In genomic region chr3:72165337-72165736, GRCh38 we compare ENCODE assay signal across 16 cellular contexts.
"Had no signal": no experiment of that assay in that cellular context is flagged by ENCODE, and none has a peak within 500 bp of the region (broad histone marks: within the 10 kb centered on the region; RNA-seq: fewer than 3 reads in every experiment).

No MANE protein-coding gene starts in this region.

- H3K9me3 Mint-ChIP-seq: activated T-helper 2 cell treated with anti-CD3 and anti-CD28 coated beads, Interferon-gamma antibody, Interleukin-2, Interleukin-4, amounts not matched to agents 10 μg/mL and 5 μg/mL and 100 μg/mL, durations not matched to agents 14 hours and 24 hours and 36 hours had no signal

- H3K36me3 Mint-ChIP-seq: type B pancreatic cell had no signal

- DNase-seq: activated CD4-positive, alpha-beta T cell treated with anti-CD3 and anti-CD28 coated beads, Interleukin-2, amount 50 U/mL, for 1 hour; activated naive CD4-positive, alpha-beta T cell treated with anti-CD3 and anti-CD28 coated beads, Interleukin-2, amount 50 U/mL, for 16 hours; activated T-cell treated with anti-CD3 and anti-CD28 coated beads for 4 hours; adrenal gland; brain microvascular endothelial cell; dermis blood vessel endothelial cell; endodermal cell; left cardiac atrium; sigmoid colon; stimulated activated CD4-positive, alpha-beta T cell treated with anti-CD3 and anti-CD28 coated beads, Interleukin-12 subunit alpha, Interleukin-12 subunit beta, amount 100 ng/mL, for 4 hours; stimulated activated naive CD4-positive, alpha-beta T cell treated with Interleukin-2 at 50 U/mL for 16 hours; T-helper 17 cell had no signal

- H3K9me3 ChIP-seq: adrenal gland, sigmoid colon had no signal

- H3K27ac ChIP-seq: adrenal gland, brain microvascular endothelial cell, sigmoid colon had no signal

- H3K4me1 ChIP-seq: adrenal gland had no signal

- H3K36me3 ChIP-seq: adrenal gland, brain microvascular endothelial cell, sigmoid colon had no signal

- H3K4me3 Mint-ChIP-seq: endodermal cell, nephron, T-helper 17 cell, type B pancreatic cell had no signal

- H3K4me3 ChIP-seq: adrenal gland, lung, sigmoid colon had no signal

- ATAC-seq: left cardiac atrium had no signal

- H3K27me3 ChIP-seq: adrenal gland, brain microvascular endothelial cell, sigmoid colon had no signal

- H3K4me1 Mint-ChIP-seq: T-helper 17 cell had no signal

- H3K27ac Mint-ChIP-seq: activated T-helper 2 cell treated with anti-CD3 and anti-CD28 coated beads, Interferon-gamma antibody, Interleukin-2, Interleukin-4, amounts not matched to agents 10 μg/mL and 5 μg/mL and 100 μg/mL, durations not matched to agents 14 hours and 24 hours and 36 hours; endodermal cell; nephron; T-helper 17 cell; type B pancreatic cell had no signal
